Comparison of ENCODE assay signal across 1 cellular context in the genomic region with DNA sequence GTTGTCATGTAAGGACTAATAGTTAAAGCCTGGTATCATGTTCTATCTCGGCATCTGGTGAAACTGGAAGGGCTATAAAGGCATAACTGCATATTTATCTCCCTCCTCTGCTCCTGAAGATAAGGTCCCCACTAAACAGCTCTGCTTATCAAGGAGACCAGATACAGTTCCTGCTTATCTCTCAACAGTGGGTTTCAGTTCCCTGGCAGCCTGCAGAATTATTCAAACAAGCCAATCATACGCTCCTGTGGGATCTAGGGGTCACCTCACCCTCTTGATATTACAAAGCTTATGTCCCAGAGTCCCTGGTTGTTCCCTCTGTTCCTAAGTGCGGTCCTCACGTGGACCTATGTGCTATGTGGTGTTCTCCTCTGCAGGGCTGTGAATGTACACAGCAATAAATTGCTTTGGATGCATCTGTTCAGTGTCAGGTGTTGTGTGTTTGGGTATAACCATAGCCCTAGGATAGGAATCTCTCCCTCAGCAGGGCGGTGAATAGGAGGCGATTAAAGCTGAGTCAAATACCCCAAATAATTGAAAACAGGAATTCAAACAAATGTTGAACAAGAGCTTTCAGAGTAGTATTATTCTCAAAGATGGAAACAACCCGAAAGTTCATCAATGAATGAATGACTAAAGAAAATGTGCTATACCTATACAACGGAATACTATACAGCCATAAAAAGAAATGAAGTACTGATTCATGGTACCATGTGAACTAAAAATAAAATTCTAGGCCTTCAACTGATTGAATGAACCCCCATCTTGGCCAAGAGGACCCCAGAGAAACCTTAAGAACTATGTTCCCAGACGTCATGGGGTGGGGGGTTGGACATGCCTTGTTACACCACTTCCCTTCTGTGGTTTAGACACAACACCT.
TF ChIP-seq lines count a peak whose summit lies in the region.

No MANE protein-coding gene starts in this region.

TF ChIP-seq in K562, 482 proteins besides CTCF, POLR2A, EP300 and RAD21 (continues in another document):
- TF ChIP-seq ELF4 (CRISPR knock-in tag; IDR thresholded peaks at IDR 0.05) (peak; percentile 65; the same call in 1 of the 2 replicates), SRF (CRISPR knock-in tag; IDR thresholded peaks at IDR 0.05) (no peak), FOXJ2 (tag; IDR thresholded peaks at IDR 0.05) (peak; percentile 97), ARID1B (IDR thresholded peaks at IDR 0.05) (peak; percentile 99), SP2 (IDR thresholded peaks at IDR 0.05; ENCODE audit: extremely low read depth, low read depth, low read length, poor library complexity, severe bottlenecking) (no peak), ATF7 (IDR thresholded peaks at IDR 0.05) (peak; percentile 78), NR2F6 (CRISPR knock-in tag; IDR thresholded peaks at IDR 0.05) (no peak), TFAM (CRISPR knock-in tag; conservative IDR thresholded peaks at IDR 0.05) (no peak), NR3C1 (CRISPR knock-in tag; IDR thresholded peaks at IDR 0.05) (no peak), CHD4 (IDR thresholded peaks at IDR 0.05; ENCODE audit: insufficient read depth, insufficient replicate concordance, low read depth, low read length, poor library complexity, severe bottlenecking) (no peak), MAFG (tag; conservative IDR thresholded peaks at IDR 0.05) (0 out of 2 replicates have a peak, but pooled peaks have one; percentile 17), TAF9B (IDR thresholded peaks at IDR 0.05; ENCODE audit: partially characterized antibody) (peak; percentile 43), MYBL2 (IDR thresholded peaks at IDR 0.05; ENCODE audit: low read depth) (peak; percentile 98), MYBL2 (CRISPR knock-in tag; IDR thresholded peaks at IDR 0.05; ENCODE audit: borderline replicate concordance) (no peak; the same call in 1 of the 2 replicates), ZNF124 (CRISPR knock-in tag; IDR thresholded peaks at IDR 0.05) (no peak), RBM14 (IDR thresholded peaks at IDR 0.05; ENCODE audit: borderline replicate concordance, insufficient read depth, low read depth, low read length) (no peak), CBX1 (IDR thresholded peaks at IDR 0.05; ENCODE audit: low read depth) (peak; percentile 73; the same call in 1 of the 2 replicates), ZNF79 (CRISPR knock-in tag; IDR thresholded peaks at IDR 0.05; ENCODE audit: low read depth) (no peak), RBM25 (IDR thresholded peaks at IDR 0.05; ENCODE audit: low read depth, low read length, severe bottlenecking) (peak; percentile 58), BDP1 (IDR thresholded peaks at IDR 0.05; ENCODE audit: insufficient read depth, insufficient read length) (no peak), XRCC5 (IDR thresholded peaks at IDR 0.05; ENCODE audit: low read depth, low read length) (no peak), NCOA2 (IDR thresholded peaks at IDR 0.05; ENCODE audit: partially characterized antibody in 2 of 2) (peak; percentile 87 to 91), RFX7 (CRISPR knock-in tag; IDR thresholded peaks at IDR 0.05) (no peak), POLR2AphosphoS5 (IDR thresholded peaks at IDR 0.05; ENCODE audit: control insufficient read depth, insufficient read depth, low read depth, low read length) (peak; percentile 99), XRCC3 (IDR thresholded peaks at IDR 0.05) (no peak), LCOR (CRISPR knock-in tag; IDR thresholded peaks at IDR 0.05) (peak; percentile 74; the same call in 1 of the 2 replicates), SP1 (CRISPR knock-in tag; IDR thresholded peaks at IDR 0.05) (peak; percentile 63), ZNF668 (CRISPR knock-in tag; IDR thresholded peaks at IDR 0.05) (no peak), ZNF445 (CRISPR knock-in tag; IDR thresholded peaks at IDR 0.05; ENCODE audit: low read depth) (peak; percentile 78; the same call in 1 of the 2 replicates), ZNF584 (CRISPR knock-in tag; IDR thresholded peaks at IDR 0.05; ENCODE audit: low read depth) (peak; percentile 97), RAD51 (IDR thresholded peaks at IDR 0.05; ENCODE audit: borderline replicate concordance, low read depth) (peak; percentile 52), ILK (tag; IDR thresholded peaks at IDR 0.05; ENCODE audit: borderline replicate concordance, low read depth) (peak; percentile 70), ZNF197 (CRISPR knock-in tag; IDR thresholded peaks at IDR 0.05; ENCODE audit: low read depth) (peak; percentile 98), NR2C1 (IDR thresholded peaks at IDR 0.05) (peak; percentile 78), NR2C1 (tag; IDR thresholded peaks at IDR 0.05) (peak; percentile 82), RBM17 (IDR thresholded peaks at IDR 0.05; ENCODE audit: borderline replicate concordance, low read depth, low read length) (no peak), MIER1 (IDR thresholded peaks at IDR 0.05; ENCODE audit: low read depth) (no peak), GTF2A2 (tag; IDR thresholded peaks at IDR 0.05) (0 out of 2 replicates have a peak, but pooled peaks have one; percentile 11), ZNF699 (CRISPR knock-in tag; IDR thresholded peaks at IDR 0.05; ENCODE audit: insufficient replicate concordance) (no peak)
- TF ChIP-seq, protein P1, sequence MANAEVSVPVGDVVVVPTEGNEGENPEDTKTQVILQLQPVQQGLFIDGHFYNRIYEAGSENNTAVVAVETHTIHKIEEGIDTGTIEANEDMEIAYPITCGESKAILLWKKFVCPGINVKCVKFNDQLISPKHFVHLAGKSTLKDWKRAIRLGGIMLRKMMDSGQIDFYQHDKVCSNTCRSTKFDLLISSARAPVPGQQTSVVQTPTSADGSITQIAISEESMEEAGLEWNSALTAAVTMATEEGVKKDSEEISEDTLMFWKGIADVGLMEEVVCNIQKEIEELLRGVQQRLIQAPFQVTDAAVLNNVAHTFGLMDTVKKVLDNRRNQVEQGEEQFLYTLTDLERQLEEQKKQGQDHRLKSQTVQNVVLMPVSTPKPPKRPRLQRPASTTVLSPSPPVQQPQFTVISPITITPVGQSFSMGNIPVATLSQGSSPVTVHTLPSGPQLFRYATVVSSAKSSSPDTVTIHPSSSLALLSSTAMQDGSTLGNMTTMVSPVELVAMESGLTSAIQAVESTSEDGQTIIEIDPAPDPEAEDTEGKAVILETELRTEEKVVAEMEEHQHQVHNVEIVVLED (CRISPR knock-in tag; IDR thresholded peaks at IDR 0.05) = peak; percentile 54; the same call in 1 of the 2 replicates
- TF ChIP-seq, protein P2, sequence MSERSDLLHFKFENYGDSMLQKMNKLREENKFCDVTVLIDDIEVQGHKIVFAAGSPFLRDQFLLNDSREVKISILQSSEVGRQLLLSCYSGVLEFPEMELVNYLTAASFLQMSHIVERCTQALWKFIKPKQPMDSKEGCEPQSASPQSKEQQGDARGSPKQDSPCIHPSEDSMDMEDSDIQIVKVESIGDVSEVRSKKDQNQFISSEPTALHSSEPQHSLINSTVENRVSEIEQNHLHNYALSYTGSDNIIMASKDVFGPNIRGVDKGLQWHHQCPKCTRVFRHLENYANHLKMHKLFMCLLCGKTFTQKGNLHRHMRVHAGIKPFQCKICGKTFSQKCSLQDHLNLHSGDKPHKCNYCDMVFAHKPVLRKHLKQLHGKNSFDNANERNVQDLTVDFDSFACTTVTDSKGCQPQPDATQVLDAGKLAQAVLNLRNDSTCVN (CRISPR knock-in tag; IDR thresholded peaks at IDR 0.05) = no peak
- TF ChIP-seq, protein P3, sequence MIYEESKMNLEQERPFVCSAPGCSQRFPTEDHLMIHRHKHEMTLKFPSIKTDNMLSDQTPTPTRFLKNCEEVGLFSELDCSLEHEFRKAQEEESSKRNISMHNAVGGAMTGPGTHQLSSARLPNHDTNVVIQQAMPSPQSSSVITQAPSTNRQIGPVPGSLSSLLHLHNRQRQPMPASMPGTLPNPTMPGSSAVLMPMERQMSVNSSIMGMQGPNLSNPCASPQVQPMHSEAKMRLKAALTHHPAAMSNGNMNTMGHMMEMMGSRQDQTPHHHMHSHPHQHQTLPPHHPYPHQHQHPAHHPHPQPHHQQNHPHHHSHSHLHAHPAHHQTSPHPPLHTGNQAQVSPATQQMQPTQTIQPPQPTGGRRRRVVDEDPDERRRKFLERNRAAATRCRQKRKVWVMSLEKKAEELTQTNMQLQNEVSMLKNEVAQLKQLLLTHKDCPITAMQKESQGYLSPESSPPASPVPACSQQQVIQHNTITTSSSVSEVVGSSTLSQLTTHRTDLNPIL (CRISPR knock-in tag; IDR thresholded peaks at IDR 0.05) = 0 out of 2 replicates have a peak, but pooled peaks have one; percentile 63
- TF ChIP-seq, protein P4, sequence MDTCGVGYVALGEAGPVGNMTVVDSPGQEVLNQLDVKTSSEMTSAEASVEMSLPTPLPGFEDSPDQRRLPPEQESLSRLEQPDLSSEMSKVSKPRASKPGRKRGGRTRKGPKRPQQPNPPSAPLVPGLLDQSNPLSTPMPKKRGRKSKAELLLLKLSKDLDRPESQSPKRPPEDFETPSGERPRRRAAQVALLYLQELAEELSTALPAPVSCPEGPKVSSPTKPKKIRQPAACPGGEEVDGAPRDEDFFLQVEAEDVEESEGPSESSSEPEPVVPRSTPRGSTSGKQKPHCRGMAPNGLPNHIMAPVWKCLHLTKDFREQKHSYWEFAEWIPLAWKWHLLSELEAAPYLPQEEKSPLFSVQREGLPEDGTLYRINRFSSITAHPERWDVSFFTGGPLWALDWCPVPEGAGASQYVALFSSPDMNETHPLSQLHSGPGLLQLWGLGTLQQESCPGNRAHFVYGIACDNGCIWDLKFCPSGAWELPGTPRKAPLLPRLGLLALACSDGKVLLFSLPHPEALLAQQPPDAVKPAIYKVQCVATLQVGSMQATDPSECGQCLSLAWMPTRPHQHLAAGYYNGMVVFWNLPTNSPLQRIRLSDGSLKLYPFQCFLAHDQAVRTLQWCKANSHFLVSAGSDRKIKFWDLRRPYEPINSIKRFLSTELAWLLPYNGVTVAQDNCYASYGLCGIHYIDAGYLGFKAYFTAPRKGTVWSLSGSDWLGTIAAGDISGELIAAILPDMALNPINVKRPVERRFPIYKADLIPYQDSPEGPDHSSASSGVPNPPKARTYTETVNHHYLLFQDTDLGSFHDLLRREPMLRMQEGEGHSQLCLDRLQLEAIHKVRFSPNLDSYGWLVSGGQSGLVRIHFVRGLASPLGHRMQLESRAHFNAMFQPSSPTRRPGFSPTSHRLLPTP (IDR thresholded peaks at IDR 0.05; ENCODE audit: borderline replicate concordance, extremely low read depth, insufficient read length) = no peak
- TF ChIP-seq, protein P5, sequence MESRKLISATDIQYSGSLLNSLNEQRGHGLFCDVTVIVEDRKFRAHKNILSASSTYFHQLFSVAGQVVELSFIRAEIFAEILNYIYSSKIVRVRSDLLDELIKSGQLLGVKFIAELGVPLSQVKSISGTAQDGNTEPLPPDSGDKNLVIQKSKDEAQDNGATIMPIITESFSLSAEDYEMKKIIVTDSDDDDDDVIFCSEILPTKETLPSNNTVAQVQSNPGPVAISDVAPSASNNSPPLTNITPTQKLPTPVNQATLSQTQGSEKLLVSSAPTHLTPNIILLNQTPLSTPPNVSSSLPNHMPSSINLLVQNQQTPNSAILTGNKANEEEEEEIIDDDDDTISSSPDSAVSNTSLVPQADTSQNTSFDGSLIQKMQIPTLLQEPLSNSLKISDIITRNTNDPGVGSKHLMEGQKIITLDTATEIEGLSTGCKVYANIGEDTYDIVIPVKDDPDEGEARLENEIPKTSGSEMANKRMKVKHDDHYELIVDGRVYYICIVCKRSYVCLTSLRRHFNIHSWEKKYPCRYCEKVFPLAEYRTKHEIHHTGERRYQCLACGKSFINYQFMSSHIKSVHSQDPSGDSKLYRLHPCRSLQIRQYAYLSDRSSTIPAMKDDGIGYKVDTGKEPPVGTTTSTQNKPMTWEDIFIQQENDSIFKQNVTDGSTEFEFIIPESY (CRISPR knock-in tag; IDR thresholded peaks at IDR 0.05) = no peak
- TF ChIP-seq, protein P6, sequence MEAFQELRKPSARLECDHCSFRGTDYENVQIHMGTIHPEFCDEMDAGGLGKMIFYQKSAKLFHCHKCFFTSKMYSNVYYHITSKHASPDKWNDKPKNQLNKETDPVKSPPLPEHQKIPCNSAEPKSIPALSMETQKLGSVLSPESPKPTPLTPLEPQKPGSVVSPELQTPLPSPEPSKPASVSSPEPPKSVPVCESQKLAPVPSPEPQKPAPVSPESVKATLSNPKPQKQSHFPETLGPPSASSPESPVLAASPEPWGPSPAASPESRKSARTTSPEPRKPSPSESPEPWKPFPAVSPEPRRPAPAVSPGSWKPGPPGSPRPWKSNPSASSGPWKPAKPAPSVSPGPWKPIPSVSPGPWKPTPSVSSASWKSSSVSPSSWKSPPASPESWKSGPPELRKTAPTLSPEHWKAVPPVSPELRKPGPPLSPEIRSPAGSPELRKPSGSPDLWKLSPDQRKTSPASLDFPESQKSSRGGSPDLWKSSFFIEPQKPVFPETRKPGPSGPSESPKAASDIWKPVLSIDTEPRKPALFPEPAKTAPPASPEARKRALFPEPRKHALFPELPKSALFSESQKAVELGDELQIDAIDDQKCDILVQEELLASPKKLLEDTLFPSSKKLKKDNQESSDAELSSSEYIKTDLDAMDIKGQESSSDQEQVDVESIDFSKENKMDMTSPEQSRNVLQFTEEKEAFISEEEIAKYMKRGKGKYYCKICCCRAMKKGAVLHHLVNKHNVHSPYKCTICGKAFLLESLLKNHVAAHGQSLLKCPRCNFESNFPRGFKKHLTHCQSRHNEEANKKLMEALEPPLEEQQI (IDR thresholded peaks at IDR 0.05) = peak; percentile 100
- TF ChIP-seq, protein P7, sequence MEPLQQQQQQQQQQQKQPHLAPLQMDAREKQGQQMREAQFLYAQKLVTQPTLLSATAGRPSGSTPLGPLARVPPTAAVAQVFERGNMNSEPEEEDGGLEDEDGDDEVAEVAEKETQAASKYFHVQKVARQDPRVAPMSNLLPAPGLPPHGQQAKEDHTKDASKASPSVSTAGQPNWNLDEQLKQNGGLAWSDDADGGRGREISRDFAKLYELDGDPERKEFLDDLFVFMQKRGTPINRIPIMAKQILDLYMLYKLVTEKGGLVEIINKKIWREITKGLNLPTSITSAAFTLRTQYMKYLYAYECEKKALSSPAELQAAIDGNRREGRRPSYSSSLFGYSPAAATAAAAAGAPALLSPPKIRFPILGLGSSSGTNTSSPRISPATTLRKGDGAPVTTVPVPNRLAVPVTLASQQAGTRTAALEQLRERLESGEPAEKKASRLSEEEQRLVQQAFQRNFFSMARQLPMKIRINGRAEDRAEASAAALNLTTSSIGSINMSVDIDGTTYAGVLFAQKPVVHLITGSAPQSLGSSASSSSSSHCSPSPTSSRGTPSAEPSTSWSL (CRISPR knock-in tag; IDR thresholded peaks at IDR 0.05; ENCODE audit: borderline replicate concordance) = no peak
- TF ChIP-seq, protein P8, sequence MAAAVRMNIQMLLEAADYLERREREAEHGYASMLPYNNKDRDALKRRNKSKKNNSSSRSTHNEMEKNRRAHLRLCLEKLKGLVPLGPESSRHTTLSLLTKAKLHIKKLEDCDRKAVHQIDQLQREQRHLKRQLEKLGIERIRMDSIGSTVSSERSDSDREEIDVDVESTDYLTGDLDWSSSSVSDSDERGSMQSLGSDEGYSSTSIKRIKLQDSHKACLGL (CRISPR knock-in tag; IDR thresholded peaks at IDR 0.05; ENCODE audit: borderline replicate concordance, poor library complexity, severe bottlenecking) = no peak
- TF ChIP-seq, protein P9, sequence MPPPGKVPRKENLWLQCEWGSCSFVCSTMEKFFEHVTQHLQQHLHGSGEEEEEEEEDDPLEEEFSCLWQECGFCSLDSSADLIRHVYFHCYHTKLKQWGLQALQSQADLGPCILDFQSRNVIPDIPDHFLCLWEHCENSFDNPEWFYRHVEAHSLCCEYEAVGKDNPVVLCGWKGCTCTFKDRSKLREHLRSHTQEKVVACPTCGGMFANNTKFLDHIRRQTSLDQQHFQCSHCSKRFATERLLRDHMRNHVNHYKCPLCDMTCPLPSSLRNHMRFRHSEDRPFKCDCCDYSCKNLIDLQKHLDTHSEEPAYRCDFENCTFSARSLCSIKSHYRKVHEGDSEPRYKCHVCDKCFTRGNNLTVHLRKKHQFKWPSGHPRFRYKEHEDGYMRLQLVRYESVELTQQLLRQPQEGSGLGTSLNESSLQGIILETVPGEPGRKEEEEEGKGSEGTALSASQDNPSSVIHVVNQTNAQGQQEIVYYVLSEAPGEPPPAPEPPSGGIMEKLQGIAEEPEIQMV (tag; conservative IDR thresholded peaks at IDR 0.05; ENCODE audit: low read depth) = no peak
